2 cellular contexts compared by ENCODE assay signal in the genomic region with DNA sequence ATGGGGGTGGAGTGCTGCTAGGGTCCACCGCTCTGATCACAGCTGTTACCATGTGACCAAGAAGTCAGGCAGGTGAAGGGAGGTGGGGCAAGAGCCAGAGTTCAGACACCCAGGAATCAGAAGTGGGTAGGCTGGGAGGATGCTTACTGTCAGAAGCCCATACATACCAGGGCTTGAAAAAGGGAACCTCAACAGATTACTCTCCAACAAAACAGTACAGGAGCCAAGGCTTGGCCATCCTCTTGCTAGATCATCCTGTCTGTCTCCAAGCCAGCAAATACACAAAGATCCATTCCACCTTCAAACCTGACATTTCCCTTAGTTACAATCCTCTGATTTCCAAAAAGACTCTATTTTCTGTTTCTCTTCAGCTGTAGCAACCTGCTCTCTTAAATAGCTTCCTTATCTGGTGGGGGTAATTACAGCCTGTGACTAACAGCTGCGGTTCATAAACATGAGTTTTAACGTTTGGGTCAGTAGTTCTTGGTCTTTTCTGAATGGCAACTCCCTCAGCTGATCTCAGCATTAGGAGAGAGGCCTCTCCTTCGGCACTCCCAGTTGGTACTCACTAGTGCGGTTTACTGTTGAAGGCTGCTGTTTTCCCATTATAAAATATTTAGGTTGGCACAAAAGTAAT.
TF ChIP-seq lines count a peak whose summit lies in the region.

No MANE protein-coding gene starts in this region.

TF ChIP-seq in GM23338, 12 proteins besides CTCF, POLR2A, EP300 and RAD21:
- no peak for TF ChIP-seq CREB1 (CRISPR knock-in tag; IDR thresholded peaks at IDR 0.05; ENCODE audit: low read depth)

TF ChIP-seq in K562, 482 proteins besides CTCF, POLR2A, EP300 and RAD21:
- TF ChIP-seq, protein P1, sequence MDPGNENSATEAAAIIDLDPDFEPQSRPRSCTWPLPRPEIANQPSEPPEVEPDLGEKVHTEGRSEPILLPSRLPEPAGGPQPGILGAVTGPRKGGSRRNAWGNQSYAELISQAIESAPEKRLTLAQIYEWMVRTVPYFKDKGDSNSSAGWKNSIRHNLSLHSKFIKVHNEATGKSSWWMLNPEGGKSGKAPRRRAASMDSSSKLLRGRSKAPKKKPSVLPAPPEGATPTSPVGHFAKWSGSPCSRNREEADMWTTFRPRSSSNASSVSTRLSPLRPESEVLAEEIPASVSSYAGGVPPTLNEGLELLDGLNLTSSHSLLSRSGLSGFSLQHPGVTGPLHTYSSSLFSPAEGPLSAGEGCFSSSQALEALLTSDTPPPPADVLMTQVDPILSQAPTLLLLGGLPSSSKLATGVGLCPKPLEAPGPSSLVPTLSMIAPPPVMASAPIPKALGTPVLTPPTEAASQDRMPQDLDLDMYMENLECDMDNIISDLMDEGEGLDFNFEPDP (CRISPR knock-in tag; IDR thresholded peaks at IDR 0.05), result no peak
- peak; percentile 61; the same call in 1 of the 2 replicates for TF ChIP-seq TEAD4 (IDR thresholded peaks at IDR 0.05; ENCODE audit: low read length)
- TF ChIP-seq TEAD4 (CRISPR knock-in tag; IDR thresholded peaks at IDR 0.05; ENCODE audit: borderline replicate concordance), result no peak
- peak in 1 of 2 experiments; percentile 25; a peak in 1 of 4 replicates for TF ChIP-seq MAZ (CRISPR knock-in tag; conservative IDR thresholded peaks at IDR 0.05 in 1 of 2, IDR thresholded peaks at IDR 0.05 in 1 of 2)
- no peak for TF ChIP-seq ELF2 (CRISPR knock-in tag; IDR thresholded peaks at IDR 0.05)
- TF ChIP-seq L3MBTL2 (IDR thresholded peaks at IDR 0.05), result 0 out of 2 replicates have a peak, but pooled peaks have one; percentile 19
- TF ChIP-seq, protein P2, sequence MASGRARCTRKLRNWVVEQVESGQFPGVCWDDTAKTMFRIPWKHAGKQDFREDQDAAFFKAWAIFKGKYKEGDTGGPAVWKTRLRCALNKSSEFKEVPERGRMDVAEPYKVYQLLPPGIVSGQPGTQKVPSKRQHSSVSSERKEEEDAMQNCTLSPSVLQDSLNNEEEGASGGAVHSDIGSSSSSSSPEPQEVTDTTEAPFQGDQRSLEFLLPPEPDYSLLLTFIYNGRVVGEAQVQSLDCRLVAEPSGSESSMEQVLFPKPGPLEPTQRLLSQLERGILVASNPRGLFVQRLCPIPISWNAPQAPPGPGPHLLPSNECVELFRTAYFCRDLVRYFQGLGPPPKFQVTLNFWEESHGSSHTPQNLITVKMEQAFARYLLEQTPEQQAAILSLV (tag; IDR thresholded peaks at IDR 0.05), result no peak
- TF ChIP-seq, protein P3, sequence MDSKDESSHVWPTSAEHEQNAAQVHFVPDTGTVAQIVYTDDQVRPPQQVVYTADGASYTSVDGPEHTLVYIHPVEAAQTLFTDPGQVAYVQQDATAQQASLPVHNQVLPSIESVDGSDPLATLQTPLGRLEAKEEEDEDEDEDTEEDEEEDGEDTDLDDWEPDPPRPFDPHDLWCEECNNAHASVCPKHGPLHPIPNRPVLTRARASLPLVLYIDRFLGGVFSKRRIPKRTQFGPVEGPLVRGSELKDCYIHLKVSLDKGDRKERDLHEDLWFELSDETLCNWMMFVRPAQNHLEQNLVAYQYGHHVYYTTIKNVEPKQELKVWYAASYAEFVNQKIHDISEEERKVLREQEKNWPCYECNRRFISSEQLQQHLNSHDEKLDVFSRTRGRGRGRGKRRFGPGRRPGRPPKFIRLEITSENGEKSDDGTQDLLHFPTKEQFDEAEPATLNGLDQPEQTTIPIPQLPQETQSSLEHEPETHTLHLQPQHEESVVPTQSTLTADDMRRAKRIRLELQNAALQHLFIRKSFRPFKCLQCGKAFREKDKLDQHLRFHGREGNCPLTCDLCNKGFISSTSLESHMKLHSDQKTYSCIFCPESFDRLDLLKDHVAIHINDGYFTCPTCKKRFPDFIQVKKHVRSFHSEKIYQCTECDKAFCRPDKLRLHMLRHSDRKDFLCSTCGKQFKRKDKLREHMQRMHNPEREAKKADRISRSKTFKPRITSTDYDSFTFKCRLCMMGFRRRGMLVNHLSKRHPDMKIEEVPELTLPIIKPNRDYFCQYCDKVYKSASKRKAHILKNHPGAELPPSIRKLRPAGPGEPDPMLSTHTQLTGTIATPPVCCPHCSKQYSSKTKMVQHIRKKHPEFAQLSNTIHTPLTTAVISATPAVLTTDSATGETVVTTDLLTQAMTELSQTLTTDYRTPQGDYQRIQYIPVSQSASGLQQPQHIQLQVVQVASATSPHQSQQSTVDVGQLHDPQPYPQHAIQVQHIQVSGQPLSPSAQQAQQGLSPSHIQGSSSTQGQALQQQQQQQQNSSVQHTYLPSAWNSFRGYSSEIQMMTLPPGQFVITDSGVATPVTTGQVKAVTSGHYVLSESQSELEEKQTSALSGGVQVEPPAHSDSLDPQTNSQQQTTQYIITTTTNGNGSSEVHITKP (IDR thresholded peaks at IDR 0.05; ENCODE audit: partially characterized antibody), result no peak
- TF ChIP-seq POLR2AphosphoS5 (IDR thresholded peaks at IDR 0.05; ENCODE audit: control insufficient read depth, insufficient read depth, low read depth, low read length), result no peak
- TF ChIP-seq SOX6 (IDR thresholded peaks at IDR 0.05), result peak; percentile 40; the same call in 1 of the 2 replicates
- TF ChIP-seq, protein P4, sequence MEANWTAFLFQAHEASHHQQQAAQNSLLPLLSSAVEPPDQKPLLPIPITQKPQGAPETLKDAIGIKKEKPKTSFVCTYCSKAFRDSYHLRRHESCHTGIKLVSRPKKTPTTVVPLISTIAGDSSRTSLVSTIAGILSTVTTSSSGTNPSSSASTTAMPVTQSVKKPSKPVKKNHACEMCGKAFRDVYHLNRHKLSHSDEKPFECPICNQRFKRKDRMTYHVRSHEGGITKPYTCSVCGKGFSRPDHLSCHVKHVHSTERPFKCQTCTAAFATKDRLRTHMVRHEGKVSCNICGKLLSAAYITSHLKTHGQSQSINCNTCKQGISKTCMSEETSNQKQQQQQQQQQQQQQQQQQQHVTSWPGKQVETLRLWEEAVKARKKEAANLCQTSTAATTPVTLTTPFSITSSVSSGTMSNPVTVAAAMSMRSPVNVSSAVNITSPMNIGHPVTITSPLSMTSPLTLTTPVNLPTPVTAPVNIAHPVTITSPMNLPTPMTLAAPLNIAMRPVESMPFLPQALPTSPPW (CRISPR knock-in tag; IDR thresholded peaks at IDR 0.05), result peak; percentile 20; the same call in 1 of the 2 replicates
- TF ChIP-seq EHMT2 (IDR thresholded peaks at IDR 0.05), result 0 out of 2 replicates have a peak, but pooled peaks have one; percentile 24
- TF ChIP-seq FOXK2 (conservative IDR thresholded peaks at IDR 0.05 in 1 of 2, IDR thresholded peaks at IDR 0.05 in 1 of 2; ENCODE audit: low read depth in 2 of 2), result peak; percentile 51 to 72; a peak in 3 of 4 replicates
- TF ChIP-seq, protein P5, sequence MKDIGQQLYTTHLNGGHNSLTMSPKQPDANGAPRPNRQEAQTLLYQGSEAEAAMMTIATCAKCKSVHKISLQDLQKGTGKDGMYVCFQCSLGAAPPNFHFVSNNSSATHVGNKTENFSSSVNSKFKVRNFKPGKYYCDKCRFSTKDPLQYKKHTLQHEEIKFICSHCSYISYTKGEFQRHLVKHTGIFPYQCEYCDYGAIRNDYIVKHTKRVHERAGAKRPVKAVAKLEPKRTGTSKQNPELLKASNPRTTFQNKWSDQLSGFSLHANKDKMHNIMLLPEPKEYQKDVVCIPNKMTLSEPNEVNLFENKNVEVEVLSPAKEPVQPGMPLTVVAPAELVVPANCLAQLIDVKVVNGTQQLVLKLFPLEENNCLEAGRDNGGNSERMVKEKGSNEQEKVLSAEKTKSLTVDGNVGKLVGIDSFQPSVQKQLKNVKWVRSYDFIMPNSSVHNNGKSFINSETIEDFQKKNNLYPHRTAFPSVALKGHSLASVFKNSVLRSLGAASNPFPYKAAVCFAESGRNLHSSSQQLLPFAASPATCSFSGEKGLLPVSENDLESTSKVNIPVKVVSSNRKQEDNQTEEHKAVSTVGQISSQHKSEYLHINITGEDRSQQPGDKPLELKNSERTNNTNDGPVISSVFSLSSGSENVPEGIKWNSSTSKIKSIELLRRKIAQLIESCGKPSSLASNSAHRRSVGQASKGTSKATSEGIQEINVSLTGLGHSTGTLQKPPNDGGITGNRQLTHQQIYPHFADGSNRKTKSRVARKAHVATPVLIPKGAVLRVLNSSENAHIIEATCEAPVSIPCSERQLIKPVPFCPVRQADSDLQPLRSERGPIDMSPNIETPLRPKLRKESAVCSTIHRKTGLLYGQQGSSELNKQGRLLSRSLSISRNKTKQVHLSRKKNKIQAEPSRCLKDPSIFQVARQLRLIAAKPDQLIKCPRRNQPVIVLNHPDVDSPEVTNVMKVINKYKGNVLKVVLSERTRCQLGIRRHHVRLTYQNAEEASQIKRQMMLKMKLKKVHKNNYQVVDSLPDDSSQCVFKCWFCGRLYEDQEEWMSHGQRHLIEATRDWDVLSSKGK (CRISPR knock-in tag; IDR thresholded peaks at IDR 0.05), result no peak
- TF ChIP-seq, protein P6, sequence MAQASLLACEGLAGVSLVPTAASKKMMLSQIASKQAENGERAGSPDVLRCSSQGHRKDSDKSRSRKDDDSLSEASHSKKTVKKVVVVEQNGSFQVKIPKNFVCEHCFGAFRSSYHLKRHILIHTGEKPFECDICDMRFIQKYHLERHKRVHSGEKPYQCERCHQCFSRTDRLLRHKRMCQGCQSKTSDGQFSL (CRISPR knock-in tag; IDR thresholded peaks at IDR 0.05), result peak; percentile 96
- TF ChIP-seq, protein P6 (tag; IDR thresholded peaks at IDR 0.05), result no peak
- TF ChIP-seq SMARCE1 (IDR thresholded peaks at IDR 0.05), result peak; percentile 68; the same call in 1 of the 2 replicates
- TF ChIP-seq JUND (IDR thresholded peaks at IDR 0.05; ENCODE audit: borderline replicate concordance, low read depth, low read length), result peak; percentile 48; the same call in 1 of the 2 replicates
- TF ChIP-seq JUND (tag; IDR thresholded peaks at IDR 0.05; ENCODE audit: borderline replicate concordance, low read depth, low read length), result peak; percentile 60; the same call in 1 of the 3 replicates
- TF ChIP-seq, protein P7, sequence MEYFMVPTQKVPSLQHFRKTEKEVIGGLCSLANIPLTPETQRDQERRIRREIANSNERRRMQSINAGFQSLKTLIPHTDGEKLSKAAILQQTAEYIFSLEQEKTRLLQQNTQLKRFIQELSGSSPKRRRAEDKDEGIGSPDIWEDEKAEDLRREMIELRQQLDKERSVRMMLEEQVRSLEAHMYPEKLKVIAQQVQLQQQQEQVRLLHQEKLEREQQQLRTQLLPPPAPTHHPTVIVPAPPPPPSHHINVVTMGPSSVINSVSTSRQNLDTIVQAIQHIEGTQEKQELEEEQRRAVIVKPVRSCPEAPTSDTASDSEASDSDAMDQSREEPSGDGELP (CRISPR knock-in tag; IDR thresholded peaks at IDR 0.05; ENCODE audit: borderline replicate concordance), result peak; percentile 45; the same call in 1 of the 2 replicates
- TF ChIP-seq CBFA2T3 (IDR thresholded peaks at IDR 0.05), result no peak; the same call in 1 of the 2 replicates
- 0 out of 4 replicates have a peak, but pooled peaks of 1 of the 2 experiments have one; percentile 32 for TF ChIP-seq HDAC1 (IDR thresholded peaks at IDR 0.05)
- TF ChIP-seq SMARCA4 (IDR thresholded peaks at IDR 0.05), result peak; percentile 62; the same call in 1 of the 2 replicates
- TF ChIP-seq SMARCC2 (IDR thresholded peaks at IDR 0.05; ENCODE audit: low read depth), result peak; percentile 46; the same call in 1 of the 2 replicates
- peak; percentile 82 for TF ChIP-seq FOSL1 (tag; conservative IDR thresholded peaks at IDR 0.05)
- TF ChIP-seq DACH1 (IDR thresholded peaks at IDR 0.05; ENCODE audit: partially characterized antibody), result peak; percentile 42
- TF ChIP-seq, protein P8, sequence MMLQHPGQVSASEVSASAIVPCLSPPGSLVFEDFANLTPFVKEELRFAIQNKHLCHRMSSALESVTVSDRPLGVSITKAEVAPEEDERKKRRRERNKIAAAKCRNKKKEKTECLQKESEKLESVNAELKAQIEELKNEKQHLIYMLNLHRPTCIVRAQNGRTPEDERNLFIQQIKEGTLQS (IDR thresholded peaks at IDR 0.05), result peak; percentile 29; the same call in 1 of the 2 replicates
- TF ChIP-seq, protein P8 (CRISPR knock-in tag; conservative IDR thresholded peaks at IDR 0.05), result no peak
- peak; percentile 64 for TF ChIP-seq ARID1B (IDR thresholded peaks at IDR 0.05)
- TF ChIP-seq, protein P9, sequence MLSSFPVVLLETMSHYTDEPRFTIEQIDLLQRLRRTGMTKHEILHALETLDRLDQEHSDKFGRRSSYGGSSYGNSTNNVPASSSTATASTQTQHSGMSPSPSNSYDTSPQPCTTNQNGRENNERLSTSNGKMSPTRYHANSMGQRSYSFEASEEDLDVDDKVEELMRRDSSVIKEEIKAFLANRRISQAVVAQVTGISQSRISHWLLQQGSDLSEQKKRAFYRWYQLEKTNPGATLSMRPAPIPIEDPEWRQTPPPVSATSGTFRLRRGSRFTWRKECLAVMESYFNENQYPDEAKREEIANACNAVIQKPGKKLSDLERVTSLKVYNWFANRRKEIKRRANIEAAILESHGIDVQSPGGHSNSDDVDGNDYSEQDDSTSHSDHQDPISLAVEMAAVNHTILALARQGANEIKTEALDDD (IDR thresholded peaks at IDR 0.05), result peak; percentile 70
- no peak for TF ChIP-seq ZNF584 (CRISPR knock-in tag; IDR thresholded peaks at IDR 0.05; ENCODE audit: low read depth)
- TF ChIP-seq ATF1 (CRISPR knock-in tag; IDR thresholded peaks at IDR 0.05), result no peak
- TF ChIP-seq ATF1 (tag; IDR thresholded peaks at IDR 0.05), result no peak
- 0 out of 2 replicates have a peak, but pooled peaks have one; percentile 37 for TF ChIP-seq ZNF175 (CRISPR knock-in tag; IDR thresholded peaks at IDR 0.05; ENCODE audit: low read depth)
- no peak for TF ChIP-seq FOXA1 (IDR thresholded peaks at IDR 0.05; ENCODE audit: borderline replicate concordance)
- peak; percentile 57; the same call in 1 of the 2 replicates for TF ChIP-seq MEF2A (IDR thresholded peaks at IDR 0.05; ENCODE audit: control insufficient read depth, low read depth, low read length)
- TF ChIP-seq GATA2 (CRISPR knock-in tag; IDR thresholded peaks at IDR 0.05), result peak; percentile 55
- TF ChIP-seq POLR2AphosphoS2 (IDR thresholded peaks at IDR 0.05; ENCODE audit: low read length), result no peak
- TF ChIP-seq TCF7L2 (IDR thresholded peaks at IDR 0.05; ENCODE audit: low read depth, low read length), result no peak
- peak in 1 of 2 experiments; percentile 21; a peak in 1 of 4 replicates for TF ChIP-seq RCOR1 (IDR thresholded peaks at IDR 0.05; ENCODE audit: borderline replicate concordance in 1 of 2, low read depth in 2 of 2, low read length in 2 of 2)
- no peak for TF ChIP-seq NR2C2 (CRISPR knock-in tag; IDR thresholded peaks at IDR 0.05)
- TF ChIP-seq NR2C2 (tag; IDR thresholded peaks at IDR 0.05), result peak; percentile 30; the same call in 1 of the 2 replicates
- TF ChIP-seq PML (IDR thresholded peaks at IDR 0.05; ENCODE audit: low read length), result no peak
- TF ChIP-seq CREM (IDR thresholded peaks at IDR 0.05; ENCODE audit: low read depth), result 0 out of 2 replicates have a peak, but pooled peaks have one; percentile 12
- peak; percentile 69; the same call in 1 of the 2 replicates for TF ChIP-seq DPF2 (IDR thresholded peaks at IDR 0.05)
- TF ChIP-seq ASH1L (IDR thresholded peaks at IDR 0.05; ENCODE audit: borderline replicate concordance, low read depth, partially characterized antibody), result no peak
